Comparison of ENCODE assay signal across 24 cellular contexts in genomic region chr18:52054301-52054700, GRCh38.
"Had no signal": no experiment of that assay in that cellular context is flagged by ENCODE, and none has a peak within 500 bp of the region (broad histone marks: within the 10 kb centered on the region; RNA-seq: fewer than 3 reads in every experiment).

No MANE protein-coding gene starts in this region.

- H3K9me3 ChIP-seq: colonic mucosa, esophagus squamous epithelium, prostate gland, right atrium auricular region, thyroid gland, vagina had no signal

- DNase-seq: colonic mucosa; effector CD8-positive, alpha-beta T cell; endodermal cell; erythroblast; esophagus squamous epithelium; hypothalamus; kidney; left cardiac atrium; left lung; mesendoderm; midbrain; naive thymus-derived CD4-positive, alpha-beta T cell; stimulated activated CD4-positive, alpha-beta T cell treated with anti-CD3 and anti-CD28 coated beads, Interleukin-2, amount 100 ng/mL, for 24 hours; stimulated activated CD4-positive, alpha-beta T cell treated with anti-CD3 and anti-CD28 coated beads, Interleukin-4, amount 100 ng/mL, for 24 hours; stimulated activated naive CD4-positive, alpha-beta T cell treated with Interleukin-2 at 50 U/mL for 16 hours; stomach; thyroid gland; trophoblast cell had no signal

- H3K27ac ChIP-seq: colonic mucosa, esophagus squamous epithelium, left lung, neural progenitor cell, prostate gland, right atrium auricular region, stomach, thyroid gland, vagina had no signal

- ATAC-seq: left cardiac atrium; left lung; naive thymus-derived CD4-positive, alpha-beta T cell; sciatic nerve; stimulated activated effector memory CD8-positive, alpha-beta T cell treated with anti-CD3 and anti-CD28 coated beads, Interleukin-12 subunit alpha, Interleukin-12 subunit beta, amount 100 ng/mL, for 72 hours had no signal

- H3K36me3 ChIP-seq: colonic mucosa, esophagus squamous epithelium, left lung, neural progenitor cell, prostate gland, right atrium auricular region, stomach, thyroid gland, vagina had no signal

- H3K27me3 ChIP-seq: colonic mucosa, esophagus squamous epithelium, left lung, neural progenitor cell, right atrium auricular region, stomach, thyroid gland, vagina had no signal

- H3K4me1 ChIP-seq: colonic mucosa, esophagus squamous epithelium, left lung, prostate gland, right atrium auricular region, stomach, thyroid gland, vagina had no signal

- H3K4me3 ChIP-seq: colonic mucosa, esophagus squamous epithelium, left lung, neural progenitor cell, prostate gland, right atrium auricular region, stomach, thyroid gland, vagina had no signal
